ENCODE assay signal across 8 cellular contexts in the genomic region with DNA sequence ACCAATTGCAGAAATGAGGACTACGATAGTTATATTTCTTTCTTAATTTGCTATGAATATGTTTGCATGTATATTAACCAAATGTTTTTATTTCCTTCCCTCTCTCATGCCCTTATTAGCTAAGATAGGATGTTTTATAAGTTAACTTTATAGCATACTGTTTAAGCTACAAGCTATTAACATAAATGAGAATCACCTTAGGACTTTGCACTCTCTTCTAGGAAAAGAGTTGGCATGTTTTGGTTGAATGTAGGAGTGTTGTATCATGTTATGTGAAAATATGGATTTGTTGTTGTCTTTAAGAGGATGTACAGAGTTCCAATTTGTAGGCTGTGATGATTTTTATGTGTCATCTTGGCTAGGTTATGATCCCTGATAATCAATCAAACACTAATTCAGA.
"Had no signal": no experiment of that assay in that cellular context is flagged by ENCODE, and none has a peak within 500 bp of the region (broad histone marks: within the 10 kb centered on the region; RNA-seq: fewer than 3 reads in every experiment).

No MANE protein-coding gene starts in this region.

- ATAC-seq: HCT116, K562 had no signal

- H3K27ac Mint-ChIP-seq: HFFc6 had no signal

- DNase-seq: GM23248, GOT3, H7, HFFc6, IMR-90 had no signal

- H3K27ac ChIP-seq: GM23248 had no signal

- H3K4me1 ChIP-seq: HAP-1 had no signal

- H3K4me3 Mint-ChIP-seq: HFFc6 had no signal
